Comparison of ENCODE assay signal across 8 cellular contexts in genomic region chr2:168119519-168120141, GRCh38.
DNase-seq lines count a peak whose midpoint lies in the region; ATAC-seq, FAIRE-seq and TF ChIP-seq lines count a peak whose summit lies in the region.

No MANE protein-coding gene starts in this region.

- peaks cover 3% of the 10 kb centered on the region for H4K20me1 ChIP-seq in astrocyte (ENCODE audit: insufficient read depth, low read length)

- H3K27ac Mint-ChIP-seq in astrocyte (ENCODE audit: unreplicated experiment): no peak overlapping the region

- H3K9me3 ChIP-seq in astrocyte (ENCODE audit: insufficient read depth, low read depth, low read length): no peaks in the 10 kb centered on the region
- no peaks in the 10 kb centered on the region for H3K9me3 ChIP-seq in subcutaneous abdominal adipose tissue (ENCODE audit: control insufficient read depth in 5 of 5, low read length in 5 of 5)

- H3K4me3 Mint-ChIP-seq in astrocyte (ENCODE audit: unreplicated experiment): no peak overlapping the region

- no peak for FAIRE-seq in astrocyte (lab: Jason Lieb, UNC)

- H3K27me3 Mint-ChIP-seq in astrocyte (ENCODE audit: low read depth, unreplicated experiment): no peaks in the 10 kb centered on the region

- H3K4me1 ChIP-seq in ACC112 (ENCODE audit: control insufficient read depth, insufficient read depth, low read length, unreplicated experiment) (peaks cover 7% of the 10 kb centered on the region), astrocyte (ENCODE audit: insufficient read depth, low read length) (peaks cover 3% of the 10 kb centered on the region), subcutaneous abdominal adipose tissue (ENCODE audit: control insufficient read depth in 5 of 5, insufficient read depth in 5 of 5, low read length in 5 of 5) (peaks cover 0 to 18% (median 8%) of the 10 kb centered on the region in 5 donors)

- DNase-seq in G401 (ENCODE audit: low spot score): peak; percentile 68
- peak; percentile 55 for DNase-seq in NCI-H2171 (lab: John Stamatoyannopoulos, UW)
- peak; percentile 51 for DNase-seq in astrocyte (ENCODE audit: low read depth)
- peak; percentile 73 for DNase-seq in iris pigment epithelial cell (ENCODE audit: low read depth)

- no peaks in the 10 kb centered on the region for H3K9me3 Mint-ChIP-seq in astrocyte (ENCODE audit: unreplicated experiment)

- ATAC-seq in HG02642 (IDR thresholded peaks at IDR 0.05; ENCODE audit: poor library complexity, unreplicated experiment): peak; percentile 63
- ATAC-seq in GM18873 (IDR thresholded peaks at IDR 0.05; ENCODE audit: low FRiP score, unreplicated experiment): no peak

- H3K27ac ChIP-seq in ACC112 (ENCODE audit: low read depth, low read length): no peak overlapping the region
- H3K27ac ChIP-seq in astrocyte (ENCODE audit: low read depth, low read length): no peak overlapping the region
- peak overlapping the region; percentile 37 for H3K27ac ChIP-seq in subcutaneous abdominal adipose tissue (ENCODE audit: low read depth, low read length)

- H3K79me2 ChIP-seq in ACC112 (ENCODE audit: control insufficient read depth, insufficient read depth, low read length, unreplicated experiment) (no peaks in the 10 kb centered on the region), astrocyte (ENCODE audit: insufficient read depth, low read length) (no peaks in the 10 kb centered on the region)

- H3K9ac ChIP-seq in astrocyte (ENCODE audit: low read length): no peak overlapping the region
- H3K9ac ChIP-seq in subcutaneous abdominal adipose tissue (ENCODE audit: low read length in 5 of 5): no peak overlapping the region

- no peak overlapping the region for H3K4me2 ChIP-seq in astrocyte (ENCODE audit: low read length)

- H3K36me3 ChIP-seq in ACC112 (ENCODE audit: insufficient read depth, low read length) (peaks cover 10% of the 10 kb centered on the region), astrocyte (ENCODE audit: insufficient read depth, low read length) (peaks cover 7% of the 10 kb centered on the region), subcutaneous abdominal adipose tissue (ENCODE audit: control insufficient read depth in 5 of 5, insufficient read depth in 5 of 5, low read length in 5 of 5) (peaks cover 0 to 6% (median 3%) of the 10 kb centered on the region in 5 donors)

- H3K4me3 ChIP-seq in ACC112 (ENCODE audit: low read depth, low read length) (no peak overlapping the region), astrocyte (ENCODE audit: insufficient read depth, low read depth, low read length) (no peak overlapping the region), subcutaneous abdominal adipose tissue (ENCODE audit: low read depth in 1 of 5, low read length in 5 of 5) (no peak overlapping the region)

- peak; percentile 71 for TF ChIP-seq CTCF in astrocyte (IDR thresholded peaks at IDR 0.05; ENCODE audit: insufficient read depth, low read depth, low read length)

- H3K27me3 ChIP-seq in ACC112 (ENCODE audit: insufficient read depth, low read length) (no peaks in the 10 kb centered on the region), astrocyte (ENCODE audit: insufficient read depth, low read length) (no peaks in the 10 kb centered on the region), subcutaneous abdominal adipose tissue (ENCODE audit: control insufficient read depth in 5 of 5, insufficient read depth in 4 of 5, low read length in 5 of 5) (no peaks in the 10 kb centered on the region)

- in situ Hi-C loops in G401 (cut with HindIII; ENCODE audit: low sequenced_read_pairs): no loop called here

- H3K4me1 Mint-ChIP-seq in astrocyte (ENCODE audit: low read depth, unreplicated experiment): no peaks in the 10 kb centered on the region

- peaks cover 7% of the 10 kb centered on the region for H3K36me3 Mint-ChIP-seq in astrocyte (ENCODE audit: low read depth, unreplicated experiment)

- H2AFZ ChIP-seq in ACC112 (ENCODE audit: low read length, unreplicated experiment) (peak overlapping the region; percentile 64), astrocyte (ENCODE audit: low read depth, low read length) (no peak overlapping the region)
